8 cellular contexts compared by ENCODE assay signal in the genomic region with DNA sequence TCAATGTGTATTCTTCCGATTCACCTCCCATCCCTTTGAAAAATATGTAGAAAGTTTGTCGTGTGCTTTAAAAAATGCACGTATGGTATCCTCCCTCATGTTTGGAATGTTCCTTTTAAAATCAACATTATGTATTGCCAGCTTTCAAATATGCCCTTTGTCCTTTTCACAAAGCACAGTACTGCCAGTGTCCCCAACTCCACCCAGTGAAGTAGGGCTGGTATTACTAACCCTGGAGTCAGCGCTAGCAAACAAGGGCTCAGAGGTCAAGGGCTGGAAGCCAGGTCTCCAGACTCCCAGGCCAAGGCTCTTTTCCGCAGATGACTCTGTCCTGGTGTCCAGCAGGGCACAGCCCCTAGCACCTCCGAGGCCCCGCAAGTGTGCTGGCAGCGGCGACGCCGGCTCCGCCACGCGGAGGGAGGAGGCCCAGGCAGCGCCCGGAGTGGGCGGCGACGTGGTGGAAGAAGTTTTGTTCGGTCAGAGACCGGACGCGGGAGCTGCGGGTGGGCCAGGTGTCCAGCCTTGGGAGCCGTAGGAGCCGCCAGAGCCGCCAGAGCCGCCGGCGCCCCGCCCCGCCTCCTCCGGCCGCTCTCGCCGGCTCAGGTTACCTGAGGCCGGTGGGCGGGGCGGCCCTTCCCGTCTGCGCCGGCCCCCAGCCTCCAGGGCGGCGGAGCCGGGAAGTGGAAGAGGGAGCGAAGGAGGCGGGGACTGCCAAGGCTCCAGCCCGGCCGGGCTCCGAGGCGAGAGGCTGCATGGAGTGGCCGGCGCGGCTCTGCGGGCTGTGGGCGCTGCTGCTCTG. TPM values are rescaled to one million over a fixed set of nuclear protein-coding genes. Genes with fewer than 3 reads are reported as not detected.
DNase-seq lines count a peak whose midpoint lies in the region; ATAC-seq, FAIRE-seq and TF ChIP-seq lines count a peak whose summit lies in the region.

Gene IL13RA1 (plus strand): TSS at position 720 of the 799 bp plus-strand sequence. CDS start 33 bp downstream, at position 753.

- ATAC-seq in GM12878 (peak; percentile 73), HG02970 (IDR thresholded peaks at IDR 0.05; ENCODE audit: low FRiP score, unreplicated experiment) (no peak)

- H3K4me3 Mint-ChIP-seq in CD14-positive monocyte (peak within 1 kb of the TSS; percentile 84 to 92), IgD-negative memory B cell (peak within 1 kb of the TSS; percentile 72 to 89 (median 86))

- TF ChIP-seq EP300 in GM12878 (IDR thresholded peaks at IDR 0.05; ENCODE audit: borderline replicate concordance in 1 of 2, control insufficient read depth in 1 of 2, low read depth in 2 of 2, low read length in 2 of 2) = no peak

- no peak within 1 kb of the TSS for H3K27ac ChIP-seq in GM12878 (ENCODE audit: control insufficient read depth, insufficient read depth)

- peaks cover 0 to 11% (median 0%) of the 10 kb centered on the region in 3 donors for H3K27me3 Mint-ChIP-seq in CD14-positive monocyte (ENCODE audit: low read depth in 3 of 3)
- H3K27me3 Mint-ChIP-seq in IgD-negative memory B cell = peaks cover 4% of the 10 kb centered on the region

- WGBS in GM12878 (ENCODE audit: insufficient coverage, insufficient replicate concordance, low lambda C conversion rate, missing lambda C conversion rate) = 48% methylated on average over 42 of the region's 56 CpGs

- H3K36me3 Mint-ChIP-seq in CD14-positive monocyte (no peaks in the 10 kb centered on the region), IgD-negative memory B cell (no peaks in the 10 kb centered on the region)

- peak within 1 kb of the TSS; percentile 64 for H3K4me2 ChIP-seq in GM12878 (ENCODE audit: control insufficient read depth, insufficient read depth)

- DNase-seq in CD14-positive monocyte (ENCODE audit: low spot score) = no peak
- DNase-seq in GM20000 (ENCODE audit: low spot score) = peak; percentile 63
- no peak for DNase-seq in GM12878 (ENCODE audit: low read depth, low spot score)
- DNase-seq in hepatic stellate cell (ENCODE audit: low spot score) = peak; percentile 69
- DNase-seq in pulmonary artery endothelial cell (ENCODE audit: low read depth, low spot score) = peak; percentile 33

- CTCF ChIA-PET in GM12878 (lab: Yijun Ruan, JAX) = no interaction called here

- no peak for FAIRE-seq in GM12878 (lab: Jason Lieb, UNC)

- H3K9me3 ChIP-seq in GM12878 (replicated peaks; ENCODE audit: control insufficient read depth, insufficient read depth, low read length) = no peaks in the 10 kb centered on the region

- peak within 1 kb of the TSS; percentile 41; the same call in 1 of the 2 replicates for H3K4me3 ChIP-seq in GM12878

- no peaks in the 10 kb centered on the region for H4K20me1 ChIP-seq in GM12878 (ENCODE audit: control insufficient read depth, insufficient read depth)

- no peak for TF ChIP-seq POLR2A in GM12878 (IDR thresholded peaks at IDR 0.05; ENCODE audit: low read depth, low read length)

- no peak for TF ChIP-seq RAD21 in GM12878 (IDR thresholded peaks at IDR 0.05; ENCODE audit: insufficient read depth, low read depth, low read length)

- in situ Hi-C loops in GM12878 (cut with MboI) = no loop called here

- POLR2A ChIA-PET in GM12878 (lab: Charles Lee) = interaction anchor here (1.5 kb wide), 1 partner anchor 10 kb away, joined by 5 read pairs; no protein-coding TSS in a partner anchor

- TF ChIP-seq CTCF in CD14-positive monocyte (IDR thresholded peaks at IDR 0.05) (no peak), GM20000 (IDR thresholded peaks at IDR 0.05; ENCODE audit: extremely low read depth, missing control alignments) (no peak), GM12878 (IDR thresholded peaks at IDR 0.05 in 2 of 3, conservative IDR thresholded peaks at IDR 0.05 in 1 of 3; ENCODE audit: control insufficient read depth in 2 of 3, extremely low read depth in 1 of 3, insufficient read depth in 1 of 3, low read depth in 3 of 3, low read length in 3 of 3) (no peak)

- H3K27ac Mint-ChIP-seq in CD14-positive monocyte = peak within 1 kb of the TSS; percentile 89 to 94 (median 91)
- H3K27ac Mint-ChIP-seq in IgD-negative memory B cell = peak within 1 kb of the TSS; percentile 67 to 89 (median 75)

- H3K9ac ChIP-seq in GM12878 (ENCODE audit: control insufficient read depth, insufficient read depth, low read length) = peak within 1 kb of the TSS; percentile 48; the same call in 1 of the 2 replicates

- no peaks in the 10 kb centered on the region for H3K79me2 ChIP-seq in GM12878 (ENCODE audit: control insufficient read depth, insufficient read depth, low read length)

- RAD21 ChIA-PET in GM12878 (lab: Charles Lee; ENCODE audit: unreplicated experiment) = no interaction called here

- peak within 1 kb of the TSS; percentile 47; the same call in 1 of the 2 replicates for H2AFZ ChIP-seq in GM12878 (ENCODE audit: control insufficient read depth, low read depth, low read length)

- intact Hi-C loops in CD14-positive monocyte (cut with micrococcal nuclease) = no loop called here
- intact Hi-C loops in GM12878 (cut with micrococcal nuclease; ENCODE audit: unreplicated experiment) = no loop called here

- H3K4me1 ChIP-seq in GM12878 (ENCODE audit: control insufficient read depth, insufficient read depth, low read length) = peaks cover 8% of the 10 kb centered on the region

- H3K9me3 Mint-ChIP-seq in CD14-positive monocyte (peaks cover 0 to 9% (median 0%) of the 10 kb centered on the region in 7 donors), IgD-negative memory B cell (peaks cover 0 to 2% (median 0%) of the 10 kb centered on the region in 3 donors)

- no TSS peak for BruUV-seq in GM12878 (replicated peaks; lab: Mats Ljungman, UMichigan)

- H3K4me1 Mint-ChIP-seq in CD14-positive monocyte = peaks cover 73% of the 10 kb centered on the region
- H3K4me1 Mint-ChIP-seq in IgD-negative memory B cell = peaks cover 32 to 47% (median 47%) of the 10 kb centered on the region in 3 donors

- SMC1A ChIA-PET in GM12878 (lab: Charles Lee; ENCODE audit: uncharacterized antibody, unreplicated experiment) = interaction anchor here (0.9 to 1.2 kb wide), 2 partner anchors 14 to 51 kb away, joined by 3 read pairs; no protein-coding TSS in a partner anchor

- no peaks in the 10 kb centered on the region; a peak in 1 of 4 replicates for H3K27me3 ChIP-seq in GM12878 (replicated peaks in 1 of 2; ENCODE audit: control insufficient read depth in 2 of 2, insufficient read depth in 2 of 2, low read length in 1 of 2)

- no peaks in the 10 kb centered on the region for H3K36me3 ChIP-seq in GM12878 (ENCODE audit: control insufficient read depth in 2 of 2, insufficient read depth in 2 of 2, low read length in 1 of 2)

TF ChIP-seq in GM12878, 131 proteins besides CTCF, POLR2A, EP300 and RAD21:
- TF ChIP-seq BHLHE40 (IDR thresholded peaks at IDR 0.05; ENCODE audit: borderline replicate concordance in 1 of 2, low read depth in 2 of 2, low read length in 1 of 2) = no peak
- TF ChIP-seq IKZF1 (conservative IDR thresholded peaks at IDR 0.05) = peak; percentile 60
- TF ChIP-seq JUNB (IDR thresholded peaks at IDR 0.05) = no peak
- TF ChIP-seq, protein P1, sequence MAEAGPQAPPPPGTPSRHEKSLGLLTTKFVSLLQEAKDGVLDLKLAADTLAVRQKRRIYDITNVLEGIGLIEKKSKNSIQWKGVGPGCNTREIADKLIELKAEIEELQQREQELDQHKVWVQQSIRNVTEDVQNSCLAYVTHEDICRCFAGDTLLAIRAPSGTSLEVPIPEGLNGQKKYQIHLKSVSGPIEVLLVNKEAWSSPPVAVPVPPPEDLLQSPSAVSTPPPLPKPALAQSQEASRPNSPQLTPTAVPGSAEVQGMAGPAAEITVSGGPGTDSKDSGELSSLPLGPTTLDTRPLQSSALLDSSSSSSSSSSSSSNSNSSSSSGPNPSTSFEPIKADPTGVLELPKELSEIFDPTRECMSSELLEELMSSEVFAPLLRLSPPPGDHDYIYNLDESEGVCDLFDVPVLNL (IDR thresholded peaks at IDR 0.05; ENCODE audit: low read depth, low read length) = no peak
- 0 out of 2 replicates have a peak, but pooled peaks have one; percentile 22 for TF ChIP-seq DPF2 (IDR thresholded peaks at IDR 0.05)
- no peak for TF ChIP-seq SUZ12 (IDR thresholded peaks at IDR 0.05; ENCODE audit: unreplicated experiment)
- no peak for TF ChIP-seq FOXK2 (IDR thresholded peaks at IDR 0.05)
TF ChIP-seq in GM12878: peak in this region for 2.

RNA-seq across cellular contexts. Expression of gene IL13RA1, which starts in this region (rescaled TPM):
- polyA plus RNA-seq in CD14-positive monocyte (10 to 100 TPM; 72.6 to 74.6 TPM), IgD-negative memory B cell (31.1 TPM), GM12878 (2011; rRNA removed) (8.0 and 11.5 TPM in 2 replicates), GM12878 (2014; fragmentation: Illumina TruSeq; extraction: Trizol) (14.2 and 18.3 TPM in 2 replicates), GM12878 (2014; fragmentation: Nextera tagmentation; extraction: Ambion mirVana) (1 to 10 TPM; 2.3 to 4.1 TPM), GM12878 (2014; rRNA removed) (7.1 and 8.7 TPM in 2 replicates), GM12878 (2016; fragmentation: Nextera tagmentation; extraction: Ambion mirVana) (1 to 10 TPM; 4.2 to 5.8 TPM)
- polyA plus RNA-seq in PFSK-1 (2012; ENCODE audit: insufficient read length, low read depth) = 14.7 TPM
- 78.5 TPM in 2 replicates for total RNA-seq in GM12878 (2013; cell fraction: nucleolus; rRNA removed)
- total RNA-seq in GM12878 (2014; rRNA removed) (9.5 and 11.8 TPM in 2 replicates), GM12878 (2014; rRNA removed; fragmentation: Illumina TruSeq; extraction: Trizol) (13.3 and 14.0 TPM in 2 replicates), GM12878 (2021) (10.6 TPM in 2 replicates), pulmonary artery endothelial cell (44.6 and 47.9 TPM in 2 replicates)
- polyA plus RNA-seq in GM12878 (2011; ENCODE audit: low read depth) = 0.63 TPM
- 2.9 and 4.2 TPM in 2 replicates for polyA plus RNA-seq in GM12878 (2011; cell fraction: cytosol; rRNA removed)
- 1.3 and 2.1 TPM in 2 replicates for polyA plus RNA-seq in GM12878 (2011; cell fraction: nucleus; rRNA removed)
- polyA plus RNA-seq in GM12878 (2012) = 1.2 and 1.5 TPM in 2 replicates
- polyA minus RNA-seq in GM12878 (2011; rRNA and poly(A)+ RNA removed) = 3.6 and 3.7 TPM in 2 replicates
- polyA minus RNA-seq in GM12878 (2011; cell fraction: cytosol; rRNA and poly(A)+ RNA removed) = 1.4 and 1.9 TPM in 2 replicates
- 0.86 and 1.2 TPM in 2 replicates for polyA minus RNA-seq in GM12878 (2011; cell fraction: nucleus; rRNA and poly(A)+ RNA removed)

Comparison
In these comparisons a context has a peak if more than half of its experiments do, and no peak if none do; other contexts are left out.
1. DNase-seq: peak in GM20000 (single experiment), hepatic stellate cell (single experiment) and pulmonary artery endothelial cell (single experiment); none in CD14-positive monocyte (single experiment) and GM12878 (single experiment).